ENCODE assay signal across 18 cellular contexts in the genomic region with DNA sequence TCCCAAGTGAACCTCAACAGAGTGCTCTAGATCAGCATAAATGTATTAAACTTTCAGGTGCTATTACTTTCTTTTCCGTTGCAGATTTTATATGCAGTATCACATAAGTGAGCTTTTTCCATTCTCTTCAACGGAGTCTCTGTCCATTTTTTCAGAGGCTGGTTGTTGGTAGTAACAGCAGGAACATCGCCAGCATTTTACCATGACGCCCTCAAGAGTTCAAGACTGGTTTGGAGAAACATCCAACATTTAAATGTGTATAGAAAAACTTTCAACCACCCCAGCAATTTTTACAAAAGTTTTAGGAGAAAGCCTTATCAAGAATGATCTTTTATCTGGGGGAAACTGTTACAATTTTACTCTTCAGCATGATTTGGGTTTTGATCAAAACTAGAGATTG.
DNase-seq lines count a peak whose midpoint lies in the region; ATAC-seq and TF ChIP-seq lines count a peak whose summit lies in the region.
"Had no signal": no experiment of that assay in that cellular context is flagged by ENCODE, and none has a peak within 500 bp of the region (broad histone marks: within the 10 kb centered on the region; RNA-seq: fewer than 3 reads in every experiment).

No MANE protein-coding gene starts in this region.

- POLR2A ChIA-PET in CD4-positive, alpha-beta T cell (lab: Charles Lee): no interaction called here

- H3K9me3 ChIP-seq in ascending aorta (no peaks in the 10 kb centered on the region), muscle layer of duodenum (ENCODE audit: control insufficient read depth in 1 of 2, low read length in 2 of 2) (no peaks in the 10 kb centered on the region), subcutaneous abdominal adipose tissue (ENCODE audit: control insufficient read depth in 5 of 5, low read length in 5 of 5) (no peaks in the 10 kb centered on the region)
- no peaks in the 10 kb centered on the region for H3K9me3 ChIP-seq in CD4-positive, alpha-beta T cell (ENCODE audit: control insufficient read depth, low read length)
- H3K9me3 ChIP-seq: Peyer's patch had no signal

- H3K27me3 ChIP-seq in ascending aorta (no peaks in the 10 kb centered on the region), muscle layer of duodenum (ENCODE audit: low read depth, low read length) (no peaks in the 10 kb centered on the region), subcutaneous abdominal adipose tissue (ENCODE audit: control insufficient read depth in 5 of 5, insufficient read depth in 4 of 5, low read length in 5 of 5) (no peaks in the 10 kb centered on the region)
- H3K27me3 ChIP-seq in CD4-positive, alpha-beta T cell (ENCODE audit: control insufficient read depth, insufficient read depth, low read length): no peaks in the 10 kb centered on the region
- H3K27me3 ChIP-seq: Peyer's patch had no signal

- H3K36me3 ChIP-seq in ascending aorta: no peaks in the 10 kb centered on the region
- no peaks in the 10 kb centered on the region for H3K36me3 ChIP-seq in muscle layer of duodenum (ENCODE audit: control insufficient read depth in 1 of 2, insufficient read depth in 2 of 2, low read length in 2 of 2)
- H3K36me3 ChIP-seq in subcutaneous abdominal adipose tissue (ENCODE audit: control insufficient read depth in 5 of 5, insufficient read depth in 5 of 5, low read length in 5 of 5): no peaks in the 10 kb centered on the region
- H3K36me3 ChIP-seq: Peyer's patch had no signal

- H3K27ac ChIP-seq in ascending aorta (peak overlapping the region; percentile 83 to 92), muscle layer of duodenum (ENCODE audit: low read length) (peak overlapping the region; percentile 70), subcutaneous abdominal adipose tissue (ENCODE audit: low read depth, low read length) (peak overlapping the region; percentile 66)
- no peak overlapping the region for H3K27ac ChIP-seq in CD4-positive, alpha-beta T cell (ENCODE audit: low read depth, low read length)

- no peak overlapping the region for H3K4me3 ChIP-seq in ascending aorta
- H3K4me3 ChIP-seq in muscle layer of duodenum (ENCODE audit: low read depth in 1 of 2, low read length in 2 of 2): no peak overlapping the region
- no peak overlapping the region for H3K4me3 ChIP-seq in subcutaneous abdominal adipose tissue (ENCODE audit: low read depth in 1 of 5, low read length in 5 of 5)
- H3K4me3 ChIP-seq: K562, Peyer's patch had no signal

- H3K9ac ChIP-seq in subcutaneous abdominal adipose tissue (ENCODE audit: low read length in 5 of 5): no peak overlapping the region

- no peak for ATAC-seq in CD4-positive, alpha-beta T cell (ENCODE audit: poor library complexity)
- ATAC-seq in GM18517 (IDR thresholded peaks at IDR 0.05; ENCODE audit: unreplicated experiment): no peak
- ATAC-seq: K562; natural killer cell; stimulated activated naive B cell treated with anti-CD40 and anti-IgM and Interleukin-4, amounts not matched to agents 10 μg/mL and 1 μg/mL and 100 μg/mL, for 72 hours; T-cell had no signal

- no peaks in the 10 kb centered on the region for H3K36me3 Mint-ChIP-seq in CD4-positive, alpha-beta T cell (ENCODE audit: low read depth)
- H3K36me3 Mint-ChIP-seq: natural killer cell; stimulated activated naive B cell treated with anti-CD40 and anti-IgM and Interleukin-4, amounts not matched to agents 10 μg/mL and 1 μg/mL and 100 μg/mL, for 72 hours; T-cell; type B pancreatic cell had no signal

- CTCF ChIA-PET in CD4-positive, alpha-beta T cell (lab: Charles Lee): no interaction called here

- H3K27ac Mint-ChIP-seq in CD4-positive, alpha-beta T cell: no peak overlapping the region
- H3K27ac Mint-ChIP-seq: natural killer cell; stimulated activated naive B cell treated with anti-CD40 and anti-IgM and Interleukin-4, amounts not matched to agents 10 μg/mL and 1 μg/mL and 100 μg/mL, for 72 hours; T-cell; type B pancreatic cell had no signal

- H3K4me1 ChIP-seq in ascending aorta (peaks cover 16 to 46% of the 10 kb centered on the region in 2 donors), muscle layer of duodenum (ENCODE audit: control insufficient read depth in 1 of 2, insufficient read depth in 2 of 2, low read length in 2 of 2) (peaks cover 18 to 26% of the 10 kb centered on the region in 2 donors), subcutaneous abdominal adipose tissue (ENCODE audit: control insufficient read depth in 5 of 5, insufficient read depth in 5 of 5, low read length in 5 of 5) (peaks cover 4 to 37% (median 30%) of the 10 kb centered on the region in 5 donors)

- no peaks in the 10 kb centered on the region for H3K9me3 Mint-ChIP-seq in CD4-positive, alpha-beta T cell
- H3K9me3 Mint-ChIP-seq: stimulated activated naive B cell treated with anti-CD40 and anti-IgM and Interleukin-4, amounts not matched to agents 10 μg/mL and 1 μg/mL and 100 μg/mL, for 72 hours; T-cell had no signal

- TF ChIP-seq CTCF in ascending aorta (IDR thresholded peaks at IDR 0.05): no peak
- no peak for TF ChIP-seq CTCF in CD4-positive, alpha-beta T cell (IDR thresholded peaks at IDR 0.05)

- intact Hi-C loops in ascending aorta (cut with DNase I): loop anchor here (2.0 to 10.0 kb wide), 4 partner anchors 37 to 713 kb away; a partner anchor contains a TSS
- intact Hi-C loops in CD4-positive, alpha-beta T cell (cut with DNase I, micrococcal nuclease): no loop called here

- H3K4me3 Mint-ChIP-seq in CD4-positive, alpha-beta T cell: no peak overlapping the region
- H3K4me3 Mint-ChIP-seq: natural killer cell; stimulated activated naive B cell treated with anti-CD40 and anti-IgM and Interleukin-4, amounts not matched to agents 10 μg/mL and 1 μg/mL and 100 μg/mL, for 72 hours; T-cell; type B pancreatic cell had no signal

- DNase-seq in M059J (ENCODE audit: low read depth) (peak; percentile 65), ascending aorta (ENCODE audit: low spot score in 2 of 2) (no peak), activated gamma-delta T cell (lab: John Stamatoyannopoulos, UW) (no peak), SKM-1 treated with dmso at 0.1 percent for 144 hours (lab: John Stamatoyannopoulos, UW; ENCODE audit: unreplicated experiment) (no peak)
- DNase-seq in CD4-positive, alpha-beta T cell: no peak
- DNase-seq: activated gamma-delta T cell treated with Interleukin-2 at 50 U/mL for 16 hours; amygdala; mammary epithelial cell; natural killer cell; NCI-H1930; Peyer's patch; stimulated activated naive B cell treated with anti-CD40 and anti-IgM and Interleukin-4, amounts not matched to agents 10 μg/mL and 1 μg/mL and 100 μg/mL, for 72 hours; T-cell had no signal

- no peaks in the 10 kb centered on the region for H3K27me3 Mint-ChIP-seq in CD4-positive, alpha-beta T cell
- H3K27me3 Mint-ChIP-seq: type B pancreatic cell had no signal

- H3K4me1 Mint-ChIP-seq in CD4-positive, alpha-beta T cell (ENCODE audit: low read depth): no peaks in the 10 kb centered on the region
- H3K4me1 Mint-ChIP-seq: natural killer cell, T-cell had no signal
